Comparison of ENCODE assay signal across 16 cellular contexts in genomic region chrX:39016551-39016950, GRCh38.
"Had no signal": no experiment of that assay in that cellular context is flagged by ENCODE, and none has a peak within 500 bp of the region (broad histone marks: within the 10 kb centered on the region; RNA-seq: fewer than 3 reads in every experiment).

No MANE protein-coding gene starts in this region.

- H3K4me1 ChIP-seq: adrenal gland, testis had no signal

- H3K4me3 ChIP-seq: adrenal gland, cardiac muscle cell, testis had no signal

- H3K9me3 ChIP-seq: adrenal gland, SK-N-SH, testis had no signal

- ATAC-seq: activated T-cell treated with anti-CD3 and anti-CD28 coated beads, Interleukin-2, amount 50 U/mL, for 4 hours; right cardiac atrium; stimulated activated naive CD8-positive, alpha-beta T cell treated with anti-CD3 and anti-CD28 coated beads, Interleukin-15, amount 100 ng/mL, for 72 hours had no signal

- DNase-seq: activated CD4-positive, alpha-beta memory T cell treated with anti-CD3 and anti-CD28 coated beads, Interleukin-2, amount 10 ng/mL, durations not matched to agents 7 days and 5 days; activated CD4-positive, alpha-beta T cell treated with anti-CD3 and anti-CD28 coated beads for 1 hour; activated effector memory CD4-positive, alpha-beta T cell treated with anti-CD3 and anti-CD28 coated beads, Interleukin-2, amount 50 U/mL, for 16 hours; activated T-cell treated with anti-CD3 and anti-CD28 coated beads, Interleukin-2, amount 50 U/mL, for 4 hours; adrenal gland; hypothalamus; kidney glomerular epithelial cell; occipital lobe; right cardiac atrium; SK-N-SH; stimulated activated naive CD8-positive, alpha-beta T cell treated with anti-CD3 and anti-CD28 coated beads, Interleukin-15, amount 100 ng/mL, for 72 hours; T-helper 1 cell; T1000; testis had no signal

- H3K27ac ChIP-seq: adrenal gland, cardiac muscle cell, testis, VCaP had no signal

- H3K36me3 ChIP-seq: adrenal gland, cardiac muscle cell had no signal

- H3K27me3 ChIP-seq: cardiac muscle cell, testis had no signal

- H3K9ac ChIP-seq: SK-N-SH had no signal
